17 cellular contexts compared by ENCODE assay signal in the genomic region with DNA sequence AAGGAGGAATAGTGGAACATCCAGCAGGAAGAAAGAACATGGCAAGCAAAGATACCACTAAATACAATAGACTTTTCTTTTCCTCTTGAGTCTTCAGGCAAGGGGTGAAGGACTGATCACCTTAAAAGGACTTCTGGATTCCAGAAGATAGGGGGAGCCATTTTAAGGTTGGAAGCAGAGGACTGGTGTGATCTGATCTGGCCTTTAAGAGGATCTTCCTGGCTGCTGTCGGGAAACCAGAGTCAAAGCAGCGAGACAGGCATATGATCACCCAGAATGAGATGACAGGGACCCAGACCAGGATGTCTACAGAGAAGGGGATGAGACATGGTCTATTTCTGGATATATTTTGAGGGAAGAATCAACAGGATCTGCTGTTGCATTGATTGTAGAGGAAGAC.
A peak's percentile ranks its signal among the peaks of the same experiment; 100 is the strongest.
DNase-seq lines count a peak whose midpoint lies in the region; ATAC-seq and TF ChIP-seq lines count a peak whose summit lies in the region.
"Had no signal": no experiment of that assay in that cellular context is flagged by ENCODE, and none has a peak within 500 bp of the region (broad histone marks: within the 10 kb centered on the region; RNA-seq: fewer than 3 reads in every experiment).

No MANE protein-coding gene starts in this region.

- no peaks in the 10 kb centered on the region for H3K36me3 Mint-ChIP-seq in type B pancreatic cell
- H3K36me3 Mint-ChIP-seq: CD8-positive, alpha-beta T cell had no signal

- DNase-seq in DMS 273 (lab: John Stamatoyannopoulos, UW; ENCODE audit: unreplicated experiment) (peak; percentile 27), DMS 273 treated with DMSO at 0.1 percent for 48 hours (lab: John Stamatoyannopoulos, UW) (no peak), OCI-M1 (lab: John Stamatoyannopoulos, UW) (peak; percentile 42), fibroblast of mammary gland (ENCODE audit: low read depth) (peak; percentile 6), type B pancreatic cell (ENCODE audit: extremely low spot score, unreplicated experiment) (no peak), omental fat pad (ENCODE audit: low spot score) (no peak)
- DNase-seq: activated CD4-positive, alpha-beta T cell treated with anti-CD3 and anti-CD28 coated beads, Interleukin-2, amount 10 ng/mL, durations not matched to agents 24 days and 14 days; activated T-cell treated with anti-CD3 and anti-CD28 coated beads, Interleukin-2, amount 50 U/mL, for 48 hours; amniotic stem cell; CD8-positive, alpha-beta T cell; midbrain; NCI-H1417; NCI-H510A; stimulated activated naive CD8-positive, alpha-beta T cell treated with anti-CD3 and anti-CD28 coated beads, Interleukin-15, amount 100 ng/mL, for 72 hours had no signal

- H3K4me3 ChIP-seq in fibroblast of mammary gland (ENCODE audit: control insufficient read depth, low read depth, low read length), result no peak overlapping the region
- H3K4me3 ChIP-seq: skin epidermis had no signal

- no peaks in the 10 kb centered on the region for H3K9me3 Mint-ChIP-seq in type B pancreatic cell
- H3K9me3 Mint-ChIP-seq: activated CD4-positive, alpha-beta T cell treated with anti-CD3 and anti-CD28 coated beads, Interleukin-2, amount 10 ng/mL, durations not matched to agents 24 days and 14 days; CD8-positive, alpha-beta T cell; stimulated activated naive CD8-positive, alpha-beta T cell treated with anti-CD3 and anti-CD28 coated beads, Interleukin-15, amount 100 ng/mL, for 72 hours had no signal

- TF ChIP-seq CTCF in fibroblast of mammary gland (conservative IDR thresholded peaks at IDR 0.05; ENCODE audit: control insufficient read depth, insufficient read depth, low read depth, low read length) (peak; percentile 14), type B pancreatic cell (conservative IDR thresholded peaks at IDR 0.05) (peak; percentile 19), omental fat pad (IDR thresholded peaks at IDR 0.05) (no peak)

- H3K4me1 Mint-ChIP-seq in type B pancreatic cell (ENCODE audit: unreplicated experiment), result peaks cover 12% of the 10 kb centered on the region
- H3K4me1 Mint-ChIP-seq: activated CD4-positive, alpha-beta T cell treated with anti-CD3 and anti-CD28 coated beads, Interleukin-2, amount 10 ng/mL, durations not matched to agents 24 days and 14 days; stimulated activated naive CD8-positive, alpha-beta T cell treated with anti-CD3 and anti-CD28 coated beads, Interleukin-15, amount 100 ng/mL, for 72 hours had no signal

- H3K27me3 Mint-ChIP-seq in type B pancreatic cell, result no peaks in the 10 kb centered on the region
- H3K27me3 Mint-ChIP-seq: activated CD4-positive, alpha-beta T cell treated with anti-CD3 and anti-CD28 coated beads, Interleukin-2, amount 10 ng/mL, durations not matched to agents 24 days and 14 days; stimulated activated naive CD8-positive, alpha-beta T cell treated with anti-CD3 and anti-CD28 coated beads, Interleukin-15, amount 100 ng/mL, for 72 hours had no signal

- no peak overlapping the region for H3K4me3 Mint-ChIP-seq in type B pancreatic cell
- H3K4me3 Mint-ChIP-seq: activated CD4-positive, alpha-beta T cell treated with anti-CD3 and anti-CD28 coated beads, Interleukin-2, amount 10 ng/mL, durations not matched to agents 24 days and 14 days; CD8-positive, alpha-beta T cell; stimulated activated naive CD8-positive, alpha-beta T cell treated with anti-CD3 and anti-CD28 coated beads, Interleukin-15, amount 100 ng/mL, for 72 hours had no signal

- H3K27ac Mint-ChIP-seq in type B pancreatic cell, result no peak overlapping the region
- H3K27ac Mint-ChIP-seq: activated CD4-positive, alpha-beta T cell treated with anti-CD3 and anti-CD28 coated beads, Interleukin-2, amount 10 ng/mL, durations not matched to agents 24 days and 14 days; CD8-positive, alpha-beta T cell; stimulated activated naive CD8-positive, alpha-beta T cell treated with anti-CD3 and anti-CD28 coated beads, Interleukin-15, amount 100 ng/mL, for 72 hours had no signal

- no peak for ATAC-seq in HG02678 (IDR thresholded peaks at IDR 0.05; ENCODE audit: unreplicated experiment)
- ATAC-seq in HG02840 (IDR thresholded peaks at IDR 0.05; ENCODE audit: low FRiP score, unreplicated experiment), result no peak
- ATAC-seq in omental fat pad (ENCODE audit: low FRiP score), result no peak
- ATAC-seq: CD8-positive, alpha-beta T cell; stimulated activated naive CD8-positive, alpha-beta T cell treated with anti-CD3 and anti-CD28 coated beads, Interleukin-15, amount 100 ng/mL, for 72 hours had no signal

Comparison
In these comparisons a context has a peak if more than half of its experiments do, and no peak if none do; other contexts are left out.
1. DNase-seq: peak in DMS 273 (single experiment), OCI-M1 (single experiment) and fibroblast of mammary gland (single experiment); none in DMS 273 treated with DMSO at 0.1 percent for 48 hours (single experiment), type B pancreatic cell (single experiment) and omental fat pad (single experiment).
2. CTCF ChIP-seq: peak in fibroblast of mammary gland (single experiment) and type B pancreatic cell (single experiment); none in omental fat pad (0 of 3).